Comparison of ENCODE assay signal across 8 cellular contexts in genomic region chr1:42335050-42335808, GRCh38. TPM values are rescaled to one million over a fixed set of nuclear protein-coding genes. Genes with fewer than 3 reads are reported as not detected.
DNase-seq lines count a peak whose midpoint lies in the region; ATAC-seq and TF ChIP-seq lines count a peak whose summit lies in the region.

Gene FOXJ3, minus strand, starts transcription at chr1:42335235. Its CDS starts 24,142 bp downstream, at chr1:42311093.

- peak; percentile 90 for DNase-seq in EH (ENCODE audit: low read depth)
- DNase-seq in H4 (ENCODE audit: low spot score), result peak; percentile 94
- DNase-seq in activated effector memory CD4-positive, alpha-beta T cell treated with anti-CD3 and anti-CD28 coated beads, Interleukin-2, amount 50 U/mL, for 16 hours, result peak; percentile 97
- DNase-seq in fibroblast of villous mesenchyme (ENCODE audit: low read depth), result peak; percentile 96
- DNase-seq in stimulated activated naive CD8-positive, alpha-beta T cell treated with anti-CD3 and anti-CD28 coated beads, Interleukin-15, amount 100 ng/mL, for 72 hours, result peak; percentile 92 to 93

- TF ChIP-seq CTCF in Loucy (conservative IDR thresholded peaks at IDR 0.05; ENCODE audit: low read length) (no peak), fibroblast of villous mesenchyme (IDR thresholded peaks at IDR 0.05; ENCODE audit: insufficient read depth, low read depth, low read length) (no peak), neural cell (IDR thresholded peaks at IDR 0.05; ENCODE audit: poor library complexity, severe bottlenecking) (no peak)

- no peaks in the 10 kb centered on the region for H3K27me3 Mint-ChIP-seq in stimulated activated naive CD8-positive, alpha-beta T cell treated with anti-CD3 and anti-CD28 coated beads, Interleukin-15, amount 100 ng/mL, for 72 hours

- peak within 1 kb of the TSS; percentile 90 to 95 for H3K4me3 Mint-ChIP-seq in stimulated activated naive CD8-positive, alpha-beta T cell treated with anti-CD3 and anti-CD28 coated beads, Interleukin-15, amount 100 ng/mL, for 72 hours

- no peaks in the 10 kb centered on the region for H3F3A ChIP-seq in Loucy (ENCODE audit: low read depth)
- peaks cover 2% of the 10 kb centered on the region for H3F3A ChIP-seq in neural cell (ENCODE audit: insufficient read depth, low read length, poor library complexity, severe bottlenecking)

- peak; percentile 85 for TF ChIP-seq POLR2A in Raji (IDR thresholded peaks at IDR 0.05; ENCODE audit: insufficient read depth, low read depth, low read length)

- H3K9me3 ChIP-seq in Loucy (ENCODE audit: insufficient read depth, low read depth, low read length) (no peaks in the 10 kb centered on the region), neural cell (ENCODE audit: low read length) (no peaks in the 10 kb centered on the region)

- H3K4me3 ChIP-seq in Loucy (ENCODE audit: low read length, poor library complexity, severe bottlenecking), result peak within 1 kb of the TSS; percentile 85
- H3K4me3 ChIP-seq in fibroblast of villous mesenchyme (ENCODE audit: low read depth, low read length), result peak within 1 kb of the TSS; percentile 97
- H3K4me3 ChIP-seq in neural cell (ENCODE audit: low read length), result peak within 1 kb of the TSS; percentile 96

- no peaks in the 10 kb centered on the region for H3K36me3 ChIP-seq in Loucy (ENCODE audit: insufficient read depth, low read length)
- no peaks in the 10 kb centered on the region for H3K36me3 ChIP-seq in neural cell (ENCODE audit: insufficient read depth, low read length)

- peak within 1 kb of the TSS; percentile 96 for H3K4me2 ChIP-seq in Loucy (ENCODE audit: low read depth, low read length, poor library complexity, severe bottlenecking)
- H3K4me2 ChIP-seq in neural cell (ENCODE audit: low read length), result peak within 1 kb of the TSS; percentile 68

- H3K9me2 ChIP-seq in Loucy (replicated peaks; ENCODE audit: low read depth, low read length), result no peaks in the 10 kb centered on the region
- no peaks in the 10 kb centered on the region for H3K9me2 ChIP-seq in neural cell (ENCODE audit: insufficient read depth, low read length)

- H3K9me3 Mint-ChIP-seq in stimulated activated naive CD8-positive, alpha-beta T cell treated with anti-CD3 and anti-CD28 coated beads, Interleukin-15, amount 100 ng/mL, for 72 hours, result no peaks in the 10 kb centered on the region

- peaks cover 41% of the 10 kb centered on the region for H3K4me1 ChIP-seq in Loucy (ENCODE audit: insufficient read depth, low read length, poor library complexity, severe bottlenecking)

- H3K27ac ChIP-seq in neural cell (ENCODE audit: low read length), result peak within 1 kb of the TSS; percentile 95

- H3K4me1 Mint-ChIP-seq in stimulated activated naive CD8-positive, alpha-beta T cell treated with anti-CD3 and anti-CD28 coated beads, Interleukin-15, amount 100 ng/mL, for 72 hours, result peaks cover 53% of the 10 kb centered on the region

- peak; percentile 96 for ATAC-seq in stimulated activated naive CD8-positive, alpha-beta T cell treated with anti-CD3 and anti-CD28 coated beads, Interleukin-15, amount 100 ng/mL, for 72 hours

- H4K20me1 ChIP-seq in Loucy (ENCODE audit: insufficient read depth, low read length, poor library complexity, severe bottlenecking), result peaks cover 46% of the 10 kb centered on the region
- H4K20me1 ChIP-seq in neural cell (ENCODE audit: insufficient read depth), result no peaks in the 10 kb centered on the region

- H3K27ac Mint-ChIP-seq in stimulated activated naive CD8-positive, alpha-beta T cell treated with anti-CD3 and anti-CD28 coated beads, Interleukin-15, amount 100 ng/mL, for 72 hours, result peak within 1 kb of the TSS; percentile 96

- H2AFZ ChIP-seq in Loucy (ENCODE audit: low read length), result peak within 1 kb of the TSS; percentile 84
- peak within 1 kb of the TSS; percentile 59 for H2AFZ ChIP-seq in neural cell (ENCODE audit: low read depth, low read length)

- TF ChIP-seq RAD21 in neural cell (conservative IDR thresholded peaks at IDR 0.05), result peak; percentile 63

- peak; percentile 73 for TF ChIP-seq EP300 in neural cell (conservative IDR thresholded peaks at IDR 0.05; ENCODE audit: poor library complexity, severe bottlenecking)

- H3K27me3 ChIP-seq in Loucy (ENCODE audit: insufficient read depth, low read length, poor library complexity, severe bottlenecking) (no peaks in the 10 kb centered on the region), neural cell (ENCODE audit: insufficient read depth, low read depth, low read length) (no peaks in the 10 kb centered on the region)

- H3K79me2 ChIP-seq in Loucy (ENCODE audit: insufficient read depth, low read length) (peaks cover 60% of the 10 kb centered on the region), neural cell (replicated peaks; ENCODE audit: insufficient read depth, low read length) (peaks cover 47% of the 10 kb centered on the region)

- H3K9ac ChIP-seq in Loucy (ENCODE audit: low read depth, low read length, poor library complexity, severe bottlenecking) (peak within 1 kb of the TSS; percentile 89), neural cell (ENCODE audit: low read length) (peak within 1 kb of the TSS; percentile 89)

TF ChIP-seq in neural cell, 6 proteins besides CTCF, POLR2A, EP300 and RAD21:
- peak; percentile 99 for TF ChIP-seq TAF1 (IDR thresholded peaks at IDR 0.05; ENCODE audit: low read depth)
- no peak for TF ChIP-seq EZH2 (IDR thresholded peaks at IDR 0.05; ENCODE audit: borderline replicate concordance, insufficient read depth, low read length, poor library complexity, severe bottlenecking)
- TF ChIP-seq SMC3 (conservative IDR thresholded peaks at IDR 0.05; ENCODE audit: poor library complexity), result peak; percentile 72
- peak; percentile 98 for TF ChIP-seq POLR2AphosphoS5 (IDR thresholded peaks at IDR 0.05)
- TF ChIP-seq REST (IDR thresholded peaks at IDR 0.05; ENCODE audit: borderline replicate concordance), result peak; percentile 98
- peak; percentile 58 for TF ChIP-seq MXI1 (conservative IDR thresholded peaks at IDR 0.05; ENCODE audit: poor library complexity, severe bottlenecking)

RNA-seq across cellular contexts. Expression of gene FOXJ3, which starts in this region (rescaled TPM):
- 25.7 and 31.7 TPM in 2 replicates for total RNA-seq in H4 (2014; rRNA removed; shearing (Covaris generic))
- 28.7 and 34.5 TPM in 2 replicates for total RNA-seq in fibroblast of villous mesenchyme
- polyA plus RNA-seq in neural cell, result 36.0 and 36.3 TPM in 2 replicates
- polyA minus RNA-seq in neural cell, result 97.9 and 111 TPM in 2 replicates

Comparison
In these comparisons a context has a peak if more than half of its experiments do, and no peak if none do; other contexts are left out.
1. Peak in every context shown above with its lines: DNase-seq, ATAC-seq, H3K4me3 ChIP-seq and H3K27ac ChIP-seq.